ENCODE assay signal across 10 cellular contexts in genomic region chr2:144535300-144535699, GRCh38. TPM values are rescaled to one million over a fixed set of nuclear protein-coding genes. Genes with fewer than 3 reads are reported as not detected.
"Had no signal": no experiment of that assay in that cellular context is flagged by ENCODE, and none has a peak within 500 bp of the region (broad histone marks: within the 10 kb centered on the region; RNA-seq: fewer than 3 reads in every experiment).

No MANE protein-coding gene starts in this region.

- H3K9me3 ChIP-seq: HAP-1 had no signal

- H2AFZ ChIP-seq: GM23248, GM23338 had no signal

- H3K4me1 ChIP-seq: HAP-1 had no signal

- H3K4me2 ChIP-seq: GM23338 had no signal

- H3K27ac ChIP-seq: GM23248 had no signal

- H3K4me3 ChIP-seq: GM23248, GM23338, HAP-1 had no signal

- H3K9me3 Mint-ChIP-seq: HFFc6 had no signal

- H3K36me3 ChIP-seq: HAP-1 had no signal

- H3K9ac ChIP-seq: GM23248 had no signal

- DNase-seq: GM23248, GOT3, H7, H9, HCEC 1CT, HFFc6 had no signal

- H3K4me3 Mint-ChIP-seq: GM23338, H9, HFFc6 had no signal

- H3K27ac Mint-ChIP-seq: GM23338, H9, HFFc6 had no signal

- ATAC-seq: GM23338, HCT116 had no signal

RNA-seq across cellular contexts. Expression of gene ZEB2, which starts 15.4 kb away (rescaled TPM):
- total RNA-seq: GM23338, H1 had no signal
